ENCODE assay signal across 13 cellular contexts in genomic region chr12:109595321-109595902, GRCh38. TPM values are rescaled to one million over a fixed set of nuclear protein-coding genes. Genes with fewer than 3 reads are reported as not detected.
DNase-seq lines count a peak whose midpoint lies in the region; ATAC-seq lines count a peak whose summit lies in the region.
"Had no signal": no experiment of that assay in that cellular context is flagged by ENCODE, and none has a peak within 500 bp of the region (broad histone marks: within the 10 kb centered on the region; RNA-seq: fewer than 3 reads in every experiment).

No MANE protein-coding gene starts in this region.

- peaks cover 14% of the 10 kb centered on the region for H3K36me3 Mint-ChIP-seq in activated T-helper 1 cell treated with anti-CD3 and anti-CD28 coated beads, Interleukin-12 subunit alpha, Interleukin-12 subunit beta, Interleukin-2, Interleukin-4 antibody, amounts not matched to agents 30 ng/mL and 10 ng/mL and 1 ng/mL, durations not matched to agents 14 hours and 24 hours and 36 hours (ENCODE audit: low read depth)

- H3K27ac Mint-ChIP-seq in activated T-helper 1 cell treated with anti-CD3 and anti-CD28 coated beads, Interleukin-12 subunit alpha, Interleukin-12 subunit beta, Interleukin-2, Interleukin-4 antibody, amounts not matched to agents 30 ng/mL and 10 ng/mL and 1 ng/mL, durations not matched to agents 14 hours and 24 hours and 36 hours = no peak overlapping the region
- H3K27ac Mint-ChIP-seq: stimulated activated memory B cell treated with anti-CD40 and anti-IgM and Interleukin-4, amounts not matched to agents 10 μg/mL and 1 μg/mL and 100 μg/mL, for 72 hours had no signal

- intact Hi-C loops in activated T-helper 1 cell treated with anti-CD3 and anti-CD28 coated beads, Interleukin-12 subunit alpha, Interleukin-12 subunit beta, Interleukin-2, Interleukin-4 antibody, amounts not matched to agents 30 ng/mL and 10 ng/mL and 1 ng/mL, durations not matched to agents 14 hours and 24 hours and 36 hours (cut with micrococcal nuclease) = loop anchor here (1.0 to 5.0 kb wide), 2 partner anchors 22 to 252 kb away; partner anchors contain the start of genes MMAB and MVK

- no peak overlapping the region for H3K4me3 Mint-ChIP-seq in activated T-helper 1 cell treated with anti-CD3 and anti-CD28 coated beads, Interleukin-12 subunit alpha, Interleukin-12 subunit beta, Interleukin-2, Interleukin-4 antibody, amounts not matched to agents 30 ng/mL and 10 ng/mL and 1 ng/mL, durations not matched to agents 14 hours and 24 hours and 36 hours
- H3K4me3 Mint-ChIP-seq: stimulated activated memory B cell treated with anti-CD40 and anti-IgM and Interleukin-4, amounts not matched to agents 10 μg/mL and 1 μg/mL and 100 μg/mL, for 72 hours had no signal

- ATAC-seq in HG02763 (IDR thresholded peaks at IDR 0.05; ENCODE audit: unreplicated experiment) = no peak
- ATAC-seq: HCT116; stimulated activated memory B cell treated with anti-CD40 and anti-IgM and Interleukin-4, amounts not matched to agents 10 μg/mL and 1 μg/mL and 100 μg/mL, for 72 hours had no signal

- peaks cover 16% of the 10 kb centered on the region for H3K4me1 Mint-ChIP-seq in activated T-helper 1 cell treated with anti-CD3 and anti-CD28 coated beads, Interleukin-12 subunit alpha, Interleukin-12 subunit beta, Interleukin-2, Interleukin-4 antibody, amounts not matched to agents 30 ng/mL and 10 ng/mL and 1 ng/mL, durations not matched to agents 14 hours and 24 hours and 36 hours (ENCODE audit: low read depth)

- peaks cover 7% of the 10 kb centered on the region for H3K27me3 Mint-ChIP-seq in activated T-helper 1 cell treated with anti-CD3 and anti-CD28 coated beads, Interleukin-12 subunit alpha, Interleukin-12 subunit beta, Interleukin-2, Interleukin-4 antibody, amounts not matched to agents 30 ng/mL and 10 ng/mL and 1 ng/mL, durations not matched to agents 14 hours and 24 hours and 36 hours (ENCODE audit: insufficient read depth)
- H3K27me3 Mint-ChIP-seq: stimulated activated memory B cell treated with anti-CD40 and anti-IgM and Interleukin-4, amounts not matched to agents 10 μg/mL and 1 μg/mL and 100 μg/mL, for 72 hours had no signal

- H3K9me3 Mint-ChIP-seq in activated T-helper 1 cell treated with anti-CD3 and anti-CD28 coated beads, Interleukin-12 subunit alpha, Interleukin-12 subunit beta, Interleukin-2, Interleukin-4 antibody, amounts not matched to agents 30 ng/mL and 10 ng/mL and 1 ng/mL, durations not matched to agents 14 hours and 24 hours and 36 hours = no peaks in the 10 kb centered on the region
- H3K9me3 Mint-ChIP-seq: stimulated activated memory B cell treated with anti-CD40 and anti-IgM and Interleukin-4, amounts not matched to agents 10 μg/mL and 1 μg/mL and 100 μg/mL, for 72 hours had no signal

- peak; percentile 25 to 34 for DNase-seq in activated T-cell treated with anti-CD3 and anti-CD28 coated beads, Interleukin-2, amount 50 U/mL, for 48 hours
- DNase-seq in activated T-cell treated with anti-CD3 and anti-CD28 coated beads for 4 hours = no peak
- DNase-seq in NOMO-1 treated with DMSO at 0.1 percent for 48 hours (lab: John Stamatoyannopoulos, UW; ENCODE audit: unreplicated experiment) = peak; percentile 75
- DNase-seq in activated T-helper 1 cell treated with anti-CD3 and anti-CD28 coated beads, Interleukin-12 subunit alpha, Interleukin-12 subunit beta, Interleukin-2, Interleukin-4 antibody, amounts not matched to agents 30 ng/mL and 10 ng/mL and 1 ng/mL, durations not matched to agents 14 hours and 24 hours and 36 hours (ENCODE audit: low spot score) = peak; percentile 50
- peak; percentile 65 for DNase-seq in stimulated activated CD8-positive, alpha-beta memory T cell treated with anti-CD3 and anti-CD28 coated beads, Interleukin-4, amount 100 ng/mL, for 48 hours
- no peak for DNase-seq in NCI-H82 (lab: John Stamatoyannopoulos, UW)
- no peak for DNase-seq in NCI-H2171 treated with DMSO at 0.1 percent for 48 hours (lab: John Stamatoyannopoulos, UW)
- DNase-seq: aorta, dermis blood vessel endothelial cell, nucleus accumbens had no signal

RNA-seq across cellular contexts. Expression of gene MVK, which starts 21.8 kb away (rescaled TPM):
- total RNA-seq in activated T-helper 1 cell treated with anti-CD3 and anti-CD28 coated beads, Interleukin-12 subunit alpha, Interleukin-12 subunit beta, Interleukin-2, Interleukin-4 antibody, amounts not matched to agents 30 ng/mL and 10 ng/mL and 1 ng/mL, durations not matched to agents 14 hours and 24 hours and 36 hours = 14.2 and 15.8 TPM in 2 replicates

RNA-seq across cellular contexts. Expression of gene MMAB, which starts 22.1 kb away (rescaled TPM):
- total RNA-seq in activated T-helper 1 cell treated with anti-CD3 and anti-CD28 coated beads, Interleukin-12 subunit alpha, Interleukin-12 subunit beta, Interleukin-2, Interleukin-4 antibody, amounts not matched to agents 30 ng/mL and 10 ng/mL and 1 ng/mL, durations not matched to agents 14 hours and 24 hours and 36 hours = 41.9 and 42.2 TPM in 2 replicates

Comparison
In these comparisons a context has a peak if more than half of its experiments do, and no peak if none do; other contexts are left out.
1. DNase-seq: peak in activated T-cell treated with anti-CD3 and anti-CD28 coated beads, Interleukin-2, amount 50 U/mL, for 48 hours (2 of 2), NOMO-1 treated with DMSO at 0.1 percent for 48 hours (single experiment), activated T-helper 1 cell treated with anti-CD3 and anti-CD28 coated beads, Interleukin-12 subunit alpha, Interleukin-12 subunit beta, Interleukin-2, Interleukin-4 antibody, amounts not matched to agents 30 ng/mL and 10 ng/mL and 1 ng/mL, durations not matched to agents 14 hours and 24 hours and 36 hours (single experiment) and stimulated activated CD8-positive, alpha-beta memory T cell treated with anti-CD3 and anti-CD28 coated beads, Interleukin-4, amount 100 ng/mL, for 48 hours (single experiment); none in activated T-cell treated with anti-CD3 and anti-CD28 coated beads for 4 hours (single experiment), NCI-H82 (single experiment) and NCI-H2171 treated with DMSO at 0.1 percent for 48 hours (single experiment).